Comparison of ENCODE assay signal across 17 cellular contexts in the genomic region with DNA sequence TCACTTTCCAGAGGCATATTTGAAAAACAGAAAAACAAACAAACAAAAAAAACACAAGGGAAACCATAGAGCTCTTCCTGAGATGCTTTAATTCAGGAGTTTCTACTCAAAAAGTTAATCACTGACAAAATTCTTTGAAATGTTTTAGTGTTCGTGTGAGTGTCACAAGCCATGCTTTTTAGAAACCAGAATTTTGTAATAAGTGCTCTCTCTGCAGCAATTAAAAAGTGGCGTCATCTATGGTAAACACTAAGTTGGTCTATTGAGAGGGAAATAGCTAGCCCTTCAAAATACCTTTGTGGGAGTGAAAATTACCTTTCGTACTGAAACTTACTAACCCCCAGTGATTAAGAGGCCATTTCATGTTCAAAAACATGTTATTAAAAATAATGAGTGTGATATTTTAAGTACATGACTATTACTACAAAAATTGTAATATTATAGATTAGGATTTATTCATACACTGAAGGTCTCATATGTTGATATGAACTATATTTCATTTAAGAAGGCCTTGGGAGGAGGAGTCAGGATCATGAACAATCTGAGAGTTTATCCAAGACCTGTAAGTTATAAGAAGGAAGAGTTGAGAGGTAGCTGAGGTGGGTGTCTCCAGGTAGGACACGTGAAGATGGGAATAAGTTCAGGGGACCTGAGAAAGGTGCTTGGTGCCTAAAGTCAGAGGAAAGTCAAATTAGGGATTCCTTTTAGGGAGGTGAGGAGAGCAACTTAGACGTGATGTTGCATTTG.
"Had no signal": no experiment of that assay in that cellular context is flagged by ENCODE, and none has a peak within 500 bp of the region (broad histone marks: within the 10 kb centered on the region; RNA-seq: fewer than 3 reads in every experiment).

No MANE protein-coding gene starts in this region.

- H3K4me1 ChIP-seq: parathyroid adenoma, prostate gland, right lobe of liver, spleen, testis had no signal

- ATAC-seq: natural killer cell treated with Interleukin-12 subunit alpha and Interleukin-12 subunit beta and Interleukin-15 and Interleukin-18, amount 100 ng/mL, for 72 hours; right lobe of liver; stimulated activated naive CD8-positive, alpha-beta T cell treated with anti-CD3 and anti-CD28 coated beads, Interleukin-15, amount 100 ng/mL, for 72 hours had no signal

- H3K27ac ChIP-seq: parathyroid adenoma, prostate gland, right lobe of liver, spleen, testis had no signal

- H3K9me3 ChIP-seq: prostate gland, right lobe of liver, spleen, testis, tibial nerve had no signal

- H3K4me3 ChIP-seq: prostate gland, right lobe of liver, spleen, testis, tibial nerve had no signal

- DNase-seq: effector CD4-positive, alpha-beta T cell; head of caudate nucleus; hippocampal formation; left colon; retina; right lobe of liver; spleen; stimulated activated CD4-positive, alpha-beta T cell treated with anti-CD3 and anti-CD28 coated beads, Interleukin-15, amount 100 ng/mL, for 24 hours; stimulated activated CD4-positive, alpha-beta T cell treated with anti-CD3 and anti-CD28 coated beads, Interleukin-1b, Interleukin-23, amount 100 ng/mL, for 48 hours; stimulated activated CD4-positive, alpha-beta T cell treated with anti-CD3 and anti-CD28 coated beads, Interleukin-4, amount 100 ng/mL, for 4 hours; stimulated activated naive B cell treated with anti-CD40 and anti-IgM and Interleukin-4, amounts not matched to agents 10 μg/mL and 1 μg/mL and 100 μg/mL, for 72 hours; stimulated activated naive CD8-positive, alpha-beta T cell treated with anti-CD3 and anti-CD28 coated beads, Interleukin-15, amount 100 ng/mL, for 72 hours; testis had no signal

- H3K36me3 ChIP-seq: prostate gland, right lobe of liver, spleen, tibial nerve had no signal

- H3K27me3 ChIP-seq: right lobe of liver, spleen, testis, tibial nerve had no signal
